10 cellular contexts compared by ENCODE assay signal in genomic region chr11:17544181-17544622, GRCh38. TPM values are rescaled to one million over a fixed set of nuclear protein-coding genes. Genes with fewer than 3 reads are reported as not detected.
DNase-seq lines count a peak whose midpoint lies in the region; ATAC-seq and TF ChIP-seq lines count a peak whose summit lies in the region.
"Had no signal": no experiment of that assay in that cellular context is flagged by ENCODE, and none has a peak within 500 bp of the region (broad histone marks: within the 10 kb centered on the region; RNA-seq: fewer than 3 reads in every experiment).

TSS of gene USH1C (minus strand) at chr11:17544416. CDS start at chr11:17544307, 109 bp downstream.

- H3K4me2 ChIP-seq in PC-3 (ENCODE audit: low read length): no peak within 1 kb of the TSS

- H4K20me1 ChIP-seq in PC-3 (ENCODE audit: low read length): no peaks in the 10 kb centered on the region

- H3K79me2 ChIP-seq in PC-3 (ENCODE audit: low read length): no peaks in the 10 kb centered on the region

- H3K27me3 ChIP-seq in iPS-20b (ENCODE audit: insufficient read depth, low read length) (peaks cover 39% of the 10 kb centered on the region), PC-3 (ENCODE audit: low read length) (peaks cover 2% of the 10 kb centered on the region; the same call in 1 of the 2 replicates)

- no TSS peak for BruUV-seq in PC-3 (replicated peaks; lab: Mats Ljungman, UMichigan)

- H3K4me3 ChIP-seq in iPS-20b (ENCODE audit: low read length) (peak within 1 kb of the TSS; percentile 76), PC-3 (ENCODE audit: low read length) (no peak within 1 kb of the TSS)

- intact Hi-C loops in PC-3 (cut with micrococcal nuclease): no loop called here

- ATAC-seq in HG03135 (IDR thresholded peaks at IDR 0.05; ENCODE audit: unreplicated experiment): no peak
- no peak for ATAC-seq in GM18511 (IDR thresholded peaks at IDR 0.05; ENCODE audit: unreplicated experiment)
- ATAC-seq in HG03520 (IDR thresholded peaks at IDR 0.05; ENCODE audit: unreplicated experiment): no peak
- ATAC-seq in PC-3: no peak

- H2AFZ ChIP-seq in PC-3 (ENCODE audit: low read length): no peak within 1 kb of the TSS

- peaks cover 10% of the 10 kb centered on the region; the same call in 1 of the 2 replicates for H3K4me1 ChIP-seq in iPS-20b (ENCODE audit: insufficient read depth, low read length)
- no peaks in the 10 kb centered on the region for H3K4me1 ChIP-seq in PC-3 (ENCODE audit: insufficient read depth, low read length)

- CTCF ChIA-PET in PC-3 (lab: Charles Lee): no interaction called here

- no peak for TF ChIP-seq CTCF in PC-3 (conservative IDR thresholded peaks at IDR 0.05; ENCODE audit: low read depth, low read length)

- H3K9ac ChIP-seq in iPS-20b (ENCODE audit: low read depth, low read length): peak within 1 kb of the TSS; percentile 54; the same call in 1 of the 2 replicates
- no peak within 1 kb of the TSS for H3K9ac ChIP-seq in PC-3 (ENCODE audit: low read length)

- POLR2A ChIA-PET in PC-3 (lab: Charles Lee; ENCODE audit: unreplicated experiment): no interaction called here

- no peaks in the 10 kb centered on the region for H3F3A ChIP-seq in PC-3 (ENCODE audit: low read length, unreplicated experiment)

- no peaks in the 10 kb centered on the region for H3K9me3 ChIP-seq in iPS-20b (ENCODE audit: insufficient read depth, low read depth, low read length)
- H3K9me3 ChIP-seq in PC-3 (ENCODE audit: low read length): no peaks in the 10 kb centered on the region

- DNase-seq in HuH-7.5 (ENCODE audit: low spot score) (peak; percentile 68), PC-3 (no peak)
- DNase-seq in activated T-cell treated with anti-CD3 and anti-CD28 coated beads, Interleukin-2, amount 50 U/mL, for 1 hour: peak; percentile 28
- peak; percentile 14 to 26 for DNase-seq in stimulated activated CD8-positive, alpha-beta memory T cell treated with anti-CD3 and anti-CD28 coated beads, Interleukin-2, amount 100 ng/mL, for 48 hours (ENCODE audit: low read depth in 2 of 2)
- DNase-seq: NK-92 treated with Interleukin-12 subunit alpha and Interleukin-12 subunit beta, amount 100 ng/mL, for 24 hours had no signal

- H3K36me3 ChIP-seq in iPS-20b (ENCODE audit: insufficient read depth, low read depth, low read length) (no peaks in the 10 kb centered on the region), PC-3 (ENCODE audit: low read depth, low read length) (no peaks in the 10 kb centered on the region)

- H3K27ac ChIP-seq in iPS-20b (ENCODE audit: low read length) (no peak within 1 kb of the TSS), PC-3 (ENCODE audit: low read length) (no peak within 1 kb of the TSS)

- no peaks in the 10 kb centered on the region for H3K9me2 ChIP-seq in PC-3 (replicated peaks; ENCODE audit: low read length)

RNA-seq across cellular contexts. Expression of gene USH1C, which starts in this region (rescaled TPM):
- total RNA-seq in PC-3 (2014; rRNA removed): not detected in 2 replicates
- total RNA-seq: pulmonary artery endothelial cell had no signal
